ENCODE assay signal across 8 cellular contexts in the genomic region with DNA sequence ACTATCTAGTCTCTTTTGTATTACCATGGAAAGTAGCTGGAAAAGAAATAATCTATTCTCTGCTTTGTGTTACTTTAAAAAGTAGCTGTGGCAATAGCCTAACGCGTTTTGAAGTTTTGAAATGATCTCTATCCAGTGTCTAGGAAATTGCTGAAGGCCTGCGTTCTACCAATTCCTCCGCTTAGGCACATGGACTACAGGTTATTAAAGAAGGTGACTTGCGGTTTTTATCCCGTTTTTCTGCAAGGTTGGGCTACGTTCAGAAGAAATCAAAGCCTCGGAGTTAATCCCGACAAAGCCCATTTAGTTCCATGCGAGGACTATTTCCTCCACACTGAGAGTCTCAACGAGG. TPM values are rescaled to one million over a fixed set of nuclear protein-coding genes. Genes with fewer than 3 reads are reported as not detected.
DNase-seq lines count a peak whose midpoint lies in the region; ATAC-seq, FAIRE-seq and TF ChIP-seq lines count a peak whose summit lies in the region.

No MANE protein-coding gene starts in this region.

- H3K4me1 ChIP-seq in kidney (ENCODE audit: control insufficient read depth in 1 of 2, insufficient read depth in 1 of 2, low read depth in 1 of 2, low read length in 2 of 2) = peaks cover 4 to 10% of the 10 kb centered on the region in 2 donors

- H3K27ac Mint-ChIP-seq in HFFc6 = peak overlapping the region; percentile 96; the same call in 1 of the 2 replicates
- H3K27ac Mint-ChIP-seq in activated naive CD8-positive, alpha-beta T cell = peak overlapping the region; percentile 75
- peak overlapping the region; percentile 98 for H3K27ac Mint-ChIP-seq in stimulated activated effector memory CD8-positive, alpha-beta T cell treated with anti-CD3 and anti-CD28 coated beads, Interleukin-12 subunit alpha, Interleukin-12 subunit beta, amount 100 ng/mL, for 72 hours

- peak overlapping the region; percentile 92 for H3K4me3 Mint-ChIP-seq in HFFc6
- H3K4me3 Mint-ChIP-seq in activated naive CD8-positive, alpha-beta T cell = peak overlapping the region; percentile 95
- H3K4me3 Mint-ChIP-seq in stimulated activated effector memory CD8-positive, alpha-beta T cell treated with anti-CD3 and anti-CD28 coated beads, Interleukin-12 subunit alpha, Interleukin-12 subunit beta, amount 100 ng/mL, for 72 hours = peak overlapping the region; percentile 89

- H3K27me3 Mint-ChIP-seq in HFFc6 (ENCODE audit: insufficient read depth) = peaks cover 2% of the 10 kb centered on the region; the same call in 1 of the 2 replicates
- no peaks in the 10 kb centered on the region for H3K27me3 Mint-ChIP-seq in activated naive CD8-positive, alpha-beta T cell

- H3K27ac ChIP-seq in kidney (ENCODE audit: low read depth in 2 of 2, low read length in 2 of 2) = peak overlapping the region in 1 of 2 donors; percentile 98

- peak overlapping the region; percentile 25 to 74 for H3K4me3 ChIP-seq in kidney (ENCODE audit: low read length in 2 of 2)

- intact Hi-C loops in kidney (cut with DNase I) = no loop called here

- no peak for DNase-seq in HFFc6
- no peak for DNase-seq in kidney
- no peak for DNase-seq in stimulated activated effector memory CD8-positive, alpha-beta T cell treated with anti-CD3 and anti-CD28 coated beads, Interleukin-12 subunit alpha, Interleukin-12 subunit beta, amount 100 ng/mL, for 72 hours (ENCODE audit: low spot score in 2 of 2)
- no peak for DNase-seq in urothelium cell line (ENCODE audit: low spot score)
- DNase-seq in NCI-H748 (lab: John Stamatoyannopoulos, UW; ENCODE audit: unreplicated experiment) = no peak
- DNase-seq in GDM1 (lab: John Stamatoyannopoulos, UW) = no peak
- no peak for DNase-seq in DMS153 (lab: John Stamatoyannopoulos, UW)

- H3K4me1 Mint-ChIP-seq in HFFc6 (ENCODE audit: low read depth) = peaks cover 32% of the 10 kb centered on the region
- peaks cover 29% of the 10 kb centered on the region for H3K4me1 Mint-ChIP-seq in activated naive CD8-positive, alpha-beta T cell (ENCODE audit: low read depth)
- peaks cover 17% of the 10 kb centered on the region for H3K4me1 Mint-ChIP-seq in stimulated activated effector memory CD8-positive, alpha-beta T cell treated with anti-CD3 and anti-CD28 coated beads, Interleukin-12 subunit alpha, Interleukin-12 subunit beta, amount 100 ng/mL, for 72 hours

- FAIRE-seq in kidney (lab: Jason Lieb, UNC) = no peak
- no peak for FAIRE-seq in urothelium cell line (lab: Jason Lieb, UNC)

- no peaks in the 10 kb centered on the region for H3K36me3 ChIP-seq in kidney (ENCODE audit: control insufficient read depth in 1 of 2, insufficient read depth in 2 of 2, low read length in 2 of 2)

- H3K9ac ChIP-seq in kidney (ENCODE audit: low read length in 2 of 2) = no peak overlapping the region

- TF ChIP-seq CTCF in HFFc6 (IDR thresholded peaks at IDR 0.05) = no peak
- TF ChIP-seq CTCF in kidney (IDR thresholded peaks at IDR 0.05; ENCODE audit: borderline replicate concordance, extremely low read depth, insufficient read depth) = no peak

- no peak for ATAC-seq in stimulated activated effector memory CD8-positive, alpha-beta T cell treated with anti-CD3 and anti-CD28 coated beads, Interleukin-12 subunit alpha, Interleukin-12 subunit beta, amount 100 ng/mL, for 72 hours

- no peaks in the 10 kb centered on the region for H3K9me3 ChIP-seq in kidney (ENCODE audit: control insufficient read depth in 1 of 2, low read length in 2 of 2)

- H3K36me3 Mint-ChIP-seq in HFFc6 (ENCODE audit: low read depth) = peaks cover 20% of the 10 kb centered on the region
- H3K36me3 Mint-ChIP-seq in activated naive CD8-positive, alpha-beta T cell = peaks cover 2% of the 10 kb centered on the region
- H3K36me3 Mint-ChIP-seq in stimulated activated effector memory CD8-positive, alpha-beta T cell treated with anti-CD3 and anti-CD28 coated beads, Interleukin-12 subunit alpha, Interleukin-12 subunit beta, amount 100 ng/mL, for 72 hours = peaks cover 35% of the 10 kb centered on the region

- H3K9me3 Mint-ChIP-seq in HFFc6 = no peaks in the 10 kb centered on the region
- H3K9me3 Mint-ChIP-seq in activated naive CD8-positive, alpha-beta T cell (ENCODE audit: low read depth) = peaks cover 4% of the 10 kb centered on the region
- no peaks in the 10 kb centered on the region for H3K9me3 Mint-ChIP-seq in stimulated activated effector memory CD8-positive, alpha-beta T cell treated with anti-CD3 and anti-CD28 coated beads, Interleukin-12 subunit alpha, Interleukin-12 subunit beta, amount 100 ng/mL, for 72 hours

RNA-seq across cellular contexts. Expression of gene UBXN4, which starts 0.6 kb away (rescaled TPM):
- 10 to 100 TPM; 65.8 to 89.1 (median 74.3) TPM for total RNA-seq in HFFc6 (2021; fragmentation: NEBNext Ultra II Directional; extraction: Animal tissue kit (Norgen Biotek cat#: 25700))
- total RNA-seq in kidney = 96.8 TPM
- polyA plus RNA-seq in kidney (ENCODE audit: insufficient read depth, low read depth, low replicate concordance) = 33.0 TPM
